Comparison of ENCODE assay signal across 2 cellular contexts in genomic region chr14:71236430-71236829, GRCh38.
TF ChIP-seq lines count a peak whose summit lies in the region.

No MANE protein-coding gene starts in this region.

TF ChIP-seq in HCT116, 20 proteins besides CTCF, POLR2A, EP300 and RAD21:
- TF ChIP-seq, protein P1, sequence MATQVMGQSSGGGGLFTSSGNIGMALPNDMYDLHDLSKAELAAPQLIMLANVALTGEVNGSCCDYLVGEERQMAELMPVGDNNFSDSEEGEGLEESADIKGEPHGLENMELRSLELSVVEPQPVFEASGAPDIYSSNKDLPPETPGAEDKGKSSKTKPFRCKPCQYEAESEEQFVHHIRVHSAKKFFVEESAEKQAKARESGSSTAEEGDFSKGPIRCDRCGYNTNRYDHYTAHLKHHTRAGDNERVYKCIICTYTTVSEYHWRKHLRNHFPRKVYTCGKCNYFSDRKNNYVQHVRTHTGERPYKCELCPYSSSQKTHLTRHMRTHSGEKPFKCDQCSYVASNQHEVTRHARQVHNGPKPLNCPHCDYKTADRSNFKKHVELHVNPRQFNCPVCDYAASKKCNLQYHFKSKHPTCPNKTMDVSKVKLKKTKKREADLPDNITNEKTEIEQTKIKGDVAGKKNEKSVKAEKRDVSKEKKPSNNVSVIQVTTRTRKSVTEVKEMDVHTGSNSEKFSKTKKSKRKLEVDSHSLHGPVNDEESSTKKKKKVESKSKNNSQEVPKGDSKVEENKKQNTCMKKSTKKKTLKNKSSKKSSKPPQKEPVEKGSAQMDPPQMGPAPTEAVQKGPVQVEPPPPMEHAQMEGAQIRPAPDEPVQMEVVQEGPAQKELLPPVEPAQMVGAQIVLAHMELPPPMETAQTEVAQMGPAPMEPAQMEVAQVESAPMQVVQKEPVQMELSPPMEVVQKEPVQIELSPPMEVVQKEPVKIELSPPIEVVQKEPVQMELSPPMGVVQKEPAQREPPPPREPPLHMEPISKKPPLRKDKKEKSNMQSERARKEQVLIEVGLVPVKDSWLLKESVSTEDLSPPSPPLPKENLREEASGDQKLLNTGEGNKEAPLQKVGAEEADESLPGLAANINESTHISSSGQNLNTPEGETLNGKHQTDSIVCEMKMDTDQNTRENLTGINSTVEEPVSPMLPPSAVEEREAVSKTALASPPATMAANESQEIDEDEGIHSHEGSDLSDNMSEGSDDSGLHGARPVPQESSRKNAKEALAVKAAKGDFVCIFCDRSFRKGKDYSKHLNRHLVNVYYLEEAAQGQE (IDR thresholded peaks at IDR 0.05; ENCODE audit: low read depth): no peak
- TF ChIP-seq JUND (IDR thresholded peaks at IDR 0.05) (no peak), POLR2AphosphoS5 (IDR thresholded peaks at IDR 0.05; ENCODE audit: low read depth, low read length) (no peak), ZNF274 (IDR thresholded peaks at IDR 0.05; ENCODE audit: low read depth, low read length) (no peak), ELF1 (IDR thresholded peaks at IDR 0.05; ENCODE audit: borderline replicate concordance, low read depth) (no peak), EZH2 (IDR thresholded peaks at IDR 0.05) (no peak), YY1 (IDR thresholded peaks at IDR 0.05; ENCODE audit: extremely low read depth, insufficient replicate concordance, low read depth, low read length) (no peak), TCF7L2 (IDR thresholded peaks at IDR 0.05; ENCODE audit: borderline replicate concordance, extremely low read depth, insufficient read depth, insufficient read length) (no peak), FOSL1 (IDR thresholded peaks at IDR 0.05; ENCODE audit: low read depth) (no peak), SIN3A (IDR thresholded peaks at IDR 0.05; ENCODE audit: low read depth) (no peak)
- TF ChIP-seq, protein P2, sequence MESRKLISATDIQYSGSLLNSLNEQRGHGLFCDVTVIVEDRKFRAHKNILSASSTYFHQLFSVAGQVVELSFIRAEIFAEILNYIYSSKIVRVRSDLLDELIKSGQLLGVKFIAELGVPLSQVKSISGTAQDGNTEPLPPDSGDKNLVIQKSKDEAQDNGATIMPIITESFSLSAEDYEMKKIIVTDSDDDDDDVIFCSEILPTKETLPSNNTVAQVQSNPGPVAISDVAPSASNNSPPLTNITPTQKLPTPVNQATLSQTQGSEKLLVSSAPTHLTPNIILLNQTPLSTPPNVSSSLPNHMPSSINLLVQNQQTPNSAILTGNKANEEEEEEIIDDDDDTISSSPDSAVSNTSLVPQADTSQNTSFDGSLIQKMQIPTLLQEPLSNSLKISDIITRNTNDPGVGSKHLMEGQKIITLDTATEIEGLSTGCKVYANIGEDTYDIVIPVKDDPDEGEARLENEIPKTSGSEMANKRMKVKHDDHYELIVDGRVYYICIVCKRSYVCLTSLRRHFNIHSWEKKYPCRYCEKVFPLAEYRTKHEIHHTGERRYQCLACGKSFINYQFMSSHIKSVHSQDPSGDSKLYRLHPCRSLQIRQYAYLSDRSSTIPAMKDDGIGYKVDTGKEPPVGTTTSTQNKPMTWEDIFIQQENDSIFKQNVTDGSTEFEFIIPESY (IDR thresholded peaks at IDR 0.05; ENCODE audit: extremely low read depth, insufficient replicate concordance, low read length): no peak

TF ChIP-seq in SK-N-SH, 30 proteins besides CTCF, POLR2A, EP300 and RAD21 (continued from another document):
- 0 out of 2 replicates have a peak, but pooled peaks have one; percentile 30 for TF ChIP-seq RFX5 (IDR thresholded peaks at IDR 0.05; ENCODE audit: low read length)
- TF ChIP-seq MXI1 (IDR thresholded peaks at IDR 0.05; ENCODE audit: low read depth, low read length): 0 out of 2 replicates have a peak, but pooled peaks have one; percentile 14
- TF ChIP-seq, protein P1 (IDR thresholded peaks at IDR 0.05; ENCODE audit: low read depth, low read length): no peak
